Comparison of ENCODE assay signal across 8 cellular contexts in the genomic region with DNA sequence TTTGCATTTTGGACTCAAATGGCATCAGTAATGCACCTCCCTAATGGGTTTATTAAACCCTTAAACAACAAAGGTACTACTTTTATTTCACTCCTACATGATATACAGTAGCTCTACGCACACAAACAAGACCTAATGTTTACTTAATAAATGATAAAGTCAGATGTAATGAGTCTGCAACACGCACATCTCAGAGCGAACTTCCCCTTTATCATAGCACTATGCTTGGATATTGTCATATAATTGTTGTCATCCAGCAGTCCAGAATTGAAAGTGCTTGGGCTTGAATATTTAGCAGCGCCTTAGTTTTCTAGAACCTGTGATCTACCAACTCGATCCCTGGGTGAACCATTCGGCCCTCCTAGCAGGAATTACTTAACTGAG. TPM values are rescaled to one million over a fixed set of nuclear protein-coding genes. Genes with fewer than 3 reads are reported as not detected.
DNase-seq lines count a peak whose midpoint lies in the region; ATAC-seq, FAIRE-seq and TF ChIP-seq lines count a peak whose summit lies in the region.

No MANE protein-coding gene starts in this region.

- no peaks in the 10 kb centered on the region for H3K27me3 ChIP-seq in GM06990 (replicated peaks; ENCODE audit: control insufficient read depth, insufficient read depth, low read length)
- H3K27me3 ChIP-seq in Panc1 (ENCODE audit: control insufficient read depth, insufficient read depth, low read length), result no peaks in the 10 kb centered on the region
- H3K27me3 ChIP-seq in endothelial cell of umbilical vein (ENCODE audit: control insufficient read depth in 2 of 2, insufficient read depth in 2 of 2, low read length in 2 of 2), result no peaks in the 10 kb centered on the region
- no peaks in the 10 kb centered on the region for H3K27me3 ChIP-seq in neutrophil

- H3K9ac ChIP-seq in endothelial cell of umbilical vein (replicated peaks; ENCODE audit: extremely low read depth, insufficient read depth, low read length), result peak overlapping the region; percentile 67

- TF ChIP-seq CTCF in GM06990 (IDR thresholded peaks at IDR 0.05; ENCODE audit: insufficient read depth, low read length, poor library complexity, severe bottlenecking) (no peak), HFFc6 (IDR thresholded peaks at IDR 0.05) (no peak), Panc1 (IDR thresholded peaks at IDR 0.05) (no peak), endothelial cell of umbilical vein (IDR thresholded peaks at IDR 0.05; ENCODE audit: extremely low read depth in 1 of 2, insufficient read depth in 1 of 2, low read depth in 1 of 2, low read length in 2 of 2) (no peak), neutrophil (IDR thresholded peaks at IDR 0.05) (no peak)

- H3K4me1 ChIP-seq in Panc1 (ENCODE audit: control insufficient read depth, insufficient read depth, low read length) (no peaks in the 10 kb centered on the region; the same call in 1 of the 2 replicates), endothelial cell of umbilical vein (ENCODE audit: control insufficient read depth, extremely low read depth, insufficient read depth, low read length) (peaks cover 19% of the 10 kb centered on the region), neutrophil (ENCODE audit: control insufficient read depth in 1 of 2, insufficient read depth in 1 of 2, low read depth in 1 of 2, low read length in 1 of 2) (peaks cover 36 to 41% of the 10 kb centered on the region in 2 experiments)

- dilution Hi-C loops in endothelial cell of umbilical vein (cut with MboI; ENCODE audit: extremely low pct_ligation_motif_present, low sequenced_read_pairs), result no loop called here

- no peaks in the 10 kb centered on the region for H3K9me1 ChIP-seq in endothelial cell of umbilical vein (replicated peaks; ENCODE audit: control insufficient read depth, extremely low read depth, insufficient read depth, low read length)

- CTCF ChIA-PET in Panc1 (lab: Charles Lee), result no interaction called here
- CTCF ChIA-PET in endothelial cell of umbilical vein (lab: Charles Lee), result interaction anchor here (1.1 to 2.6 kb wide), 3 partner anchors 8 to 29 kb away, joined by 3 to 8 read pairs (median 7); no protein-coding TSS in a partner anchor

- TF ChIP-seq POLR2A in endothelial cell of umbilical vein (IDR thresholded peaks at IDR 0.05; ENCODE audit: low read depth, low read length), result no peak

- peak overlapping the region; percentile 99 for H3K27ac Mint-ChIP-seq in HFFc6

- in situ Hi-C loops in Panc1 (cut with HindIII; ENCODE audit: low pct_unique_long_range_greater_than_20kb, low sequenced_read_pairs), result no loop called here

- H3K36me3 Mint-ChIP-seq in HFFc6 (ENCODE audit: low read depth), result peaks cover 9% of the 10 kb centered on the region

- H3K9me3 Mint-ChIP-seq in HFFc6, result no peaks in the 10 kb centered on the region

- intact Hi-C loops in Panc1 (cut with micrococcal nuclease; ENCODE audit: unreplicated experiment) (no loop called here), endothelial cell of umbilical vein (cut with micrococcal nuclease) (loop anchor here (1.0 to 5.0 kb wide), 3 partner anchors 11 to 410 kb away; a partner anchor contains a TSS)

- H3K9me3 ChIP-seq in Panc1 (ENCODE audit: control insufficient read depth, insufficient read depth, low read depth, low read length) (no peaks in the 10 kb centered on the region), endothelial cell of umbilical vein (replicated peaks; ENCODE audit: control insufficient read depth, insufficient read depth, low read length) (no peaks in the 10 kb centered on the region), neutrophil (no peaks in the 10 kb centered on the region)

- peaks cover 42% of the 10 kb centered on the region for H3K79me2 ChIP-seq in endothelial cell of umbilical vein (ENCODE audit: control insufficient read depth, insufficient read depth, low read length)

- no peak; the same call in 1 of the 2 replicates for ATAC-seq in Panc1
- ATAC-seq in HG03039 (IDR thresholded peaks at IDR 0.05; ENCODE audit: unreplicated experiment), result no peak
- ATAC-seq in GM19467 (IDR thresholded peaks at IDR 0.05; ENCODE audit: unreplicated experiment), result no peak

- peak overlapping the region; percentile 93 for H3K27ac ChIP-seq in Panc1 (ENCODE audit: low read length)
- H3K27ac ChIP-seq in endothelial cell of umbilical vein (ENCODE audit: insufficient read depth, low read depth, low read length), result peak overlapping the region; percentile 90
- H3K27ac ChIP-seq in neutrophil, result peak overlapping the region; percentile 99

- BruUV-seq in Panc1 (replicated peaks; lab: Mats Ljungman, UMichigan), result no TSS peak
- BruUV-seq in endothelial cell of umbilical vein (replicated peaks; lab: Mats Ljungman, UMichigan), result TSS peak; percentile 61

- H3K4me3 ChIP-seq in GM06990 (replicated peaks; ENCODE audit: low read depth, low read length), result peak overlapping the region; percentile 98
- H3K4me3 ChIP-seq in Panc1 (ENCODE audit: low read depth in 2 of 2, low read length in 2 of 2), result peak overlapping the region; percentile 69 to 79
- H3K4me3 ChIP-seq in endothelial cell of umbilical vein (replicated peaks in 1 of 3; ENCODE audit: insufficient read depth in 1 of 3, low read depth in 1 of 3, low read length in 3 of 3), result peak overlapping the region; percentile 38 to 65 (median 62)
- peak overlapping the region; percentile 93 to 97 for H3K4me3 ChIP-seq in neutrophil (ENCODE audit: low read depth in 1 of 2, low read length in 1 of 2)

- no peak for FAIRE-seq in endothelial cell of umbilical vein (lab: Jason Lieb, UNC)

- H4K20me1 ChIP-seq in endothelial cell of umbilical vein (replicated peaks; ENCODE audit: control insufficient read depth, extremely low read depth, insufficient read depth, low read length), result no peaks in the 10 kb centered on the region

- POLR2A ChIA-PET in Panc1 (lab: Charles Lee), result no interaction called here
- POLR2A ChIA-PET in endothelial cell of umbilical vein (lab: Charles Lee), result interaction anchor here (1.2 kb wide), 1 partner anchor 9 kb away, joined by 3 read pairs; no protein-coding TSS in a partner anchor

- H3K27me3 Mint-ChIP-seq in HFFc6 (ENCODE audit: insufficient read depth), result peaks cover 3% of the 10 kb centered on the region

- H3K4me1 Mint-ChIP-seq in HFFc6 (ENCODE audit: low read depth), result peaks cover 26% of the 10 kb centered on the region

- DNase-seq in GM06990 (ENCODE audit: extremely low read depth, insufficient read length), result peak; percentile 32
- no peak for DNase-seq in HFFc6
- peak; percentile 64 for DNase-seq in Panc1 (ENCODE audit: low read depth, low spot score)
- DNase-seq in endothelial cell of umbilical vein (ENCODE audit: low read depth, low spot score), result no peak
- DNase-seq in EL, result no peak

- peak overlapping the region; percentile 95 for H3K4me3 Mint-ChIP-seq in HFFc6

- H3K4me2 ChIP-seq in endothelial cell of umbilical vein (ENCODE audit: insufficient read depth, low read length), result peak overlapping the region; percentile 90

- no peaks in the 10 kb centered on the region; the same call in 1 of the 2 replicates for H3K36me3 ChIP-seq in GM06990 (ENCODE audit: control insufficient read depth, insufficient read depth, low read length)
- H3K36me3 ChIP-seq in Panc1 (ENCODE audit: control insufficient read depth, insufficient read depth, low read length), result peaks cover 5% of the 10 kb centered on the region
- no peaks in the 10 kb centered on the region for H3K36me3 ChIP-seq in endothelial cell of umbilical vein (ENCODE audit: control insufficient read depth in 2 of 2, extremely low read depth in 1 of 2, insufficient read depth in 2 of 2, low read length in 2 of 2)
- H3K36me3 ChIP-seq in neutrophil, result no peaks in the 10 kb centered on the region

- no peak overlapping the region for H2AFZ ChIP-seq in endothelial cell of umbilical vein (ENCODE audit: low read depth, low read length)

TF ChIP-seq in endothelial cell of umbilical vein, 7 proteins besides CTCF, POLR2A, EP300 and RAD21:
- TF ChIP-seq EZH2 (IDR thresholded peaks at IDR 0.05; ENCODE audit: borderline replicate concordance, low read depth, low read length, severe bottlenecking), result no peak
- TF ChIP-seq JUN (IDR thresholded peaks at IDR 0.05; ENCODE audit: borderline replicate concordance, insufficient read depth, insufficient read length, low read depth), result no peak
- no peak for TF ChIP-seq POLR2AphosphoS5 (IDR thresholded peaks at IDR 0.05; ENCODE audit: insufficient read depth, low read depth, low read length)
- no peak for TF ChIP-seq GATA2 (IDR thresholded peaks at IDR 0.05; ENCODE audit: insufficient read depth, insufficient read length, low read depth, low read length)
- no peak for TF ChIP-seq FOS (IDR thresholded peaks at IDR 0.05; ENCODE audit: borderline replicate concordance, insufficient read depth, low read length)
- no peak for TF ChIP-seq MYC (IDR thresholded peaks at IDR 0.05; ENCODE audit: low read depth, low read length)
- TF ChIP-seq, protein P1, sequence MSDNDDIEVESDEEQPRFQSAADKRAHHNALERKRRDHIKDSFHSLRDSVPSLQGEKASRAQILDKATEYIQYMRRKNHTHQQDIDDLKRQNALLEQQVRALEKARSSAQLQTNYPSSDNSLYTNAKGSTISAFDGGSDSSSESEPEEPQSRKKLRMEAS (IDR thresholded peaks at IDR 0.05; ENCODE audit: insufficient read depth, insufficient read length), result no peak

RNA-seq across cellular contexts. Expression of a gene that starts 0.8 kb away (rescaled TPM):
- total RNA-seq in HFFc6 (2021; fragmentation: NEBNext Ultra II Directional; extraction: Animal tissue kit (Norgen Biotek cat#: 25700)), result 10 to 100 TPM; 38.0 to 48.5 (median 43.1) TPM
- total RNA-seq in Panc1 (2021; ENCODE audit: unreplicated experiment), result 44.0 TPM
- 21.7 TPM for polyA plus RNA-seq in Panc1 (2012; ENCODE audit: insufficient read length)
- total RNA-seq in endothelial cell of umbilical vein, result 64.3 and 71.7 TPM in 2 replicates
- polyA plus RNA-seq in endothelial cell of umbilical vein, result 35.6 and 37.1 TPM in 2 replicates
- 34.1 and 35.2 TPM in 2 replicates for polyA plus RNA-seq in endothelial cell of umbilical vein (2011; cell fraction: cytosol; rRNA removed)
- 72.3 and 85.8 TPM in 2 replicates for polyA plus RNA-seq in endothelial cell of umbilical vein (2011; cell fraction: nucleus; rRNA removed)
- polyA plus RNA-seq in endothelial cell of umbilical vein (2012), result 41.2 and 58.9 TPM in 2 replicates
- polyA minus RNA-seq in endothelial cell of umbilical vein, result 80.5 and 84.7 TPM in 2 replicates
- 26.3 TPM for polyA minus RNA-seq in endothelial cell of umbilical vein (2011; cell fraction: cytosol; rRNA and poly(A)+ RNA removed)
- 70.5 and 94.7 TPM in 2 replicates for polyA minus RNA-seq in endothelial cell of umbilical vein (2011; cell fraction: nucleus; rRNA and poly(A)+ RNA removed)

Comparison
In these comparisons a context has a peak if more than half of its experiments do, and no peak if none do; other contexts are left out.
1. DNase-seq: peak in GM06990 (single experiment) and Panc1 (single experiment); none in HFFc6 (single experiment), endothelial cell of umbilical vein (single experiment) and EL (single experiment).
2. Peak in every context shown above with its lines, with median percentiles within 50 percentile points of each other: H3K4me3 ChIP-seq and H3K27ac ChIP-seq.